In genomic region chr22:39215430-39216142, GRCh38 we compare ENCODE assay signal across 10 cellular contexts. TPM values are rescaled to one million over a fixed set of nuclear protein-coding genes. Genes with fewer than 3 reads are reported as not detected.
DNase-seq lines count a peak whose midpoint lies in the region; ATAC-seq and TF ChIP-seq lines count a peak whose summit lies in the region.
"Had no signal": no experiment of that assay in that cellular context is flagged by ENCODE, and none has a peak within 500 bp of the region (broad histone marks: within the 10 kb centered on the region; RNA-seq: fewer than 3 reads in every experiment).

No MANE protein-coding gene starts in this region.

- H3K4me2 ChIP-seq in OCI-LY3 (ENCODE audit: low read length), result no peak overlapping the region

- no peaks in the 10 kb centered on the region for H4K20me1 ChIP-seq in OCI-LY3 (ENCODE audit: insufficient read depth, low read length)

- H3K9ac ChIP-seq in OCI-LY3 (ENCODE audit: low read length), result no peak overlapping the region

- H3K4me1 ChIP-seq in OCI-LY3 (ENCODE audit: low read length) (peaks cover 4% of the 10 kb centered on the region; the same call in 1 of the 2 replicates), gastrocnemius medialis (no peaks in the 10 kb centered on the region)
- H3K4me1 ChIP-seq: adrenal gland, tibial artery had no signal

- H3K79me2 ChIP-seq in OCI-LY3 (ENCODE audit: low read length), result no peaks in the 10 kb centered on the region

- TF ChIP-seq POLR2A in gastrocnemius medialis (IDR thresholded peaks at IDR 0.05), result no peak

- no peaks in the 10 kb centered on the region for H3K36me3 ChIP-seq in OCI-LY3 (replicated peaks; ENCODE audit: low read depth, low read length)
- H3K36me3 ChIP-seq in gastrocnemius medialis, result no peaks in the 10 kb centered on the region
- H3K36me3 ChIP-seq: adrenal gland, tibial artery had no signal

- in situ Hi-C loops in gastrocnemius medialis (cut with MboI; ENCODE audit: low sequenced_read_pairs in 4 of 4), result no loop called here

- DNase-seq in activated CD4-positive, CD25-positive, alpha-beta regulatory T cell treated with anti-CD3 and anti-CD28 coated beads, Interleukin-2, amount 50 U/mL, for 72 hours, result peak; percentile 24
- no peak for DNase-seq in activated CD4-positive, CD25-positive, alpha-beta regulatory T cell (lab: John Stamatoyannopoulos, UW)
- DNase-seq in epithelial cell of esophagus (ENCODE audit: low read depth) (no peak), gastrocnemius medialis (no peak)

- no peak overlapping the region for H2AFZ ChIP-seq in OCI-LY3 (ENCODE audit: low read depth, low read length)

- ATAC-seq in gastrocnemius medialis (peak in 1 of 2 donors; percentile 33), HG03045 (IDR thresholded peaks at IDR 0.05; ENCODE audit: unreplicated experiment) (no peak), HG02798 (IDR thresholded peaks at IDR 0.05; ENCODE audit: poor library complexity, unreplicated experiment) (no peak), GM21381 (IDR thresholded peaks at IDR 0.05; ENCODE audit: unreplicated experiment) (no peak)

- H3K9me3 ChIP-seq in OCI-LY3 (ENCODE audit: insufficient read depth, low read length), result no peaks in the 10 kb centered on the region
- no peaks in the 10 kb centered on the region for H3K9me3 ChIP-seq in gastrocnemius medialis
- H3K9me3 ChIP-seq: adrenal gland, tibial artery had no signal

- H3K27me3 ChIP-seq in OCI-LY3 (ENCODE audit: low read depth, low read length) (peaks cover 16% of the 10 kb centered on the region), gastrocnemius medialis (no peaks in the 10 kb centered on the region)
- H3K27me3 ChIP-seq: adrenal gland had no signal

- intact Hi-C loops in gastrocnemius medialis (cut with DNase I; ENCODE audit: low total_unique reads), result no loop called here

- no peak overlapping the region for H3K27ac ChIP-seq in OCI-LY3 (ENCODE audit: low read length)
- no peak overlapping the region for H3K27ac ChIP-seq in gastrocnemius medialis
- H3K27ac ChIP-seq: adrenal gland, tibial artery had no signal

- H3K4me3 ChIP-seq in OCI-LY3 (ENCODE audit: low read length) (no peak overlapping the region), epithelial cell of esophagus (ENCODE audit: low read length) (no peak overlapping the region), gastrocnemius medialis (no peak overlapping the region)
- H3K4me3 ChIP-seq: adrenal gland, tibial artery had no signal

- peak; percentile 56 for TF ChIP-seq CTCF in OCI-LY3 (IDR thresholded peaks at IDR 0.05; ENCODE audit: low read depth, low read length)
- TF ChIP-seq CTCF in epithelial cell of esophagus (IDR thresholded peaks at IDR 0.05; ENCODE audit: insufficient read depth, low read depth, low read length, missing control alignments), result peak; percentile 24
- TF ChIP-seq CTCF in gastrocnemius medialis (IDR thresholded peaks at IDR 0.05 in 4 of 5, conservative IDR thresholded peaks at IDR 0.05 in 1 of 5), result peak; percentile 21 to 50 (median 37)

RNA-seq across cellular contexts. Expression of gene PDGFB, which starts 29.2 kb away (rescaled TPM):
- 10 to 100 TPM in 1 of 4 donors, 1 to 10 TPM in 3; 6.0 to 20.0 (median 8.9) TPM for total RNA-seq in gastrocnemius medialis
